In the genomic region with DNA sequence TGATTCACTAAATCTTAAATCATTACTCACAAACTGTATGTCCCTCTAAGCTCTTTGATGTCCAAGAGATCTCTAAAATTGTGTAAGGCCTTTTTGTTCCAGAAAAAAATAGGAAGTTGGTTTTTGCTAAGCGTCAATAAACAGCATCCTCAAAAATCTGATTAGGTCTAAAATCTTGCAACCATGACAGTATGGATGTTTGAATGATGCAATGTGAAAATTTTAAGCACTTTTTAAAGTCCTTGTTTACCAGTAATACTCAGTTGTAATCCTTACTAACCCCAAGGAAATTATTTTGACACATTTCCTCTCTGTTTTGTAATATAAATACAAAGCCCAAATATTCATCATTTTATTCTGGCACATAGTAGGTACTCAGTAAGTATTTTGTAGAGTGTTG, we compare ENCODE assay signal across 21 cellular contexts.
"Had no signal": no experiment of that assay in that cellular context is flagged by ENCODE, and none has a peak within 500 bp of the region (broad histone marks: within the 10 kb centered on the region; RNA-seq: fewer than 3 reads in every experiment).

No MANE protein-coding gene starts in this region.

- H3K27ac ChIP-seq: ascending aorta, body of pancreas, PC-9, SK-N-MC, VCaP had no signal

- H3K9me3 Mint-ChIP-seq: activated CD4-positive, alpha-beta memory T cell treated with anti-CD3 and anti-CD28 coated beads, Interleukin-2, amount 10 ng/mL, durations not matched to agents 7 days and 5 days; activated T-helper 2 cell treated with anti-CD3 and anti-CD28 coated beads, Interferon-gamma antibody, Interleukin-2, Interleukin-4, amounts not matched to agents 10 μg/mL and 5 μg/mL and 100 μg/mL, durations not matched to agents 14 hours and 24 hours and 36 hours had no signal

- H3K4me3 ChIP-seq: ascending aorta, body of pancreas, PC-9, SK-N-MC had no signal

- H3K4me3 Mint-ChIP-seq: activated CD4-positive, alpha-beta memory T cell treated with anti-CD3 and anti-CD28 coated beads, Interleukin-2, amount 10 ng/mL, durations not matched to agents 7 days and 5 days; activated CD4-positive, alpha-beta T cell treated with anti-CD3 and anti-CD28 coated beads for 36 hours; activated T-cell treated with anti-CD3 and anti-CD28 coated beads, Interleukin-2, amount 50 U/mL, for 72 hours had no signal

- H3K27ac Mint-ChIP-seq: activated CD4-positive, alpha-beta memory T cell treated with anti-CD3 and anti-CD28 coated beads, Interleukin-2, amount 10 ng/mL, durations not matched to agents 7 days and 5 days; activated CD4-positive, alpha-beta T cell treated with anti-CD3 and anti-CD28 coated beads for 36 hours; activated T-cell treated with anti-CD3 and anti-CD28 coated beads, Interleukin-2, amount 50 U/mL, for 72 hours; activated T-helper 2 cell treated with anti-CD3 and anti-CD28 coated beads, Interferon-gamma antibody, Interleukin-2, Interleukin-4, amounts not matched to agents 10 μg/mL and 5 μg/mL and 100 μg/mL, durations not matched to agents 14 hours and 24 hours and 36 hours had no signal

- H3K36me3 ChIP-seq: ascending aorta had no signal

- H3K4me2 ChIP-seq: PC-9 had no signal

- H3K4me1 ChIP-seq: ascending aorta, body of pancreas had no signal

- DNase-seq: activated CD4-positive, alpha-beta memory T cell treated with anti-CD3 and anti-CD28 coated beads, Interleukin-2, amount 10 ng/mL, durations not matched to agents 7 days and 5 days; activated CD4-positive, alpha-beta T cell treated with anti-CD3 and anti-CD28 coated beads for 36 hours; activated CD4-positive, alpha-beta T cell treated with anti-CD3 and anti-CD28 coated beads, Interleukin-2, amount 50 U/mL, for 1 hour; activated CD8-positive, alpha-beta memory T cell treated with anti-CD3 and anti-CD28 coated beads, Interleukin-2, amount 50 U/mL, for 4 hours; activated gamma-delta T cell treated with Interleukin-2 at 50 U/mL for 16 hours; activated naive CD4-positive, alpha-beta T cell treated with anti-CD3 and anti-CD28 coated beads, Interleukin-2, amount 50 U/mL, for 16 hours; activated T-cell treated with anti-CD3 and anti-CD28 coated beads, Interleukin-2, amount 50 U/mL, for 72 hours; amniotic stem cell; body of pancreas; cerebellar nuclear complex; NCI-H1048; NCI-H146; NCI-H187 treated with DMSO at 0.1 percent for 48 hours; NCI-H2081 treated with DMSO at 0.1 percent for 48 hours; NCI-H446; NCI-H524; PC-9 had no signal

- ATAC-seq: body of pancreas had no signal

- H2AFZ ChIP-seq: PC-9 had no signal

- H3K27me3 ChIP-seq: ascending aorta, body of pancreas had no signal

- H3K9me3 ChIP-seq: ascending aorta, body of pancreas had no signal
